1 cellular context compared by ENCODE assay signal in the genomic region with DNA sequence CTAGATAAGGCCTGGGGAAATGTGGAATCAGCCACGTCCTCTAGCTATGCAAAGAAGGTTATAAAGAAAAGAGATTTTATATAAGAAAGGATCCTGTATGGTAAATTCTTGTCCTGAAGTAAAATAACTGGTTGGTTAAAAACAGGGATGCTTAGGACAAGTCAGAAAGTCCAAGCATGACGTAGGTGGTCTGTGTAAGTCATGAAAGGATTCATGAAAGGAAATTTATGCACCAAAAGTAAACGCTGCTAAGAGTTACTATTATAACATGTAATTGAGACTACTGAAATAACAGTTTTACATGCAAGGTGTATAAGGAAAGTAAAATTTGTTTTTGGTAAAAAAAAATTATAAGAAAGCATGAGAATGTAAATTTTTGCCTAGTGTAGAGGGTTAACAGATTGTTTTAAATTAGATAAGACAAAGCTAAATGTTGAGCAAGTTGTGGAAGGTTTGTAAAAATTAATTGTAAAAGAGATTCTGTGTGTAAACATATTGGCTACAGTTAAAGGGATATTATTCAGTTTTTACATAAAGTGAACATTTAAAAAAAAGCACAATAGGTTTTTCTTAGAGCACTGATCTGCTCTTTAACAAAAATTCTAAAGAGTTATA.
TF ChIP-seq lines count a peak whose summit lies in the region.

No MANE protein-coding gene starts in this region.

TF ChIP-seq in GM23338, 12 proteins besides CTCF, POLR2A, EP300 and RAD21 (continued from another document):
- no peak for TF ChIP-seq REST (IDR thresholded peaks at IDR 0.05; ENCODE audit: unreplicated experiment)
- TF ChIP-seq ZNF462 (CRISPR knock-in tag; IDR thresholded peaks at IDR 0.05), result no peak
- TF ChIP-seq NANOG (IDR thresholded peaks at IDR 0.05; ENCODE audit: borderline replicate concordance), result no peak
- TF ChIP-seq EZH2 (IDR thresholded peaks at IDR 0.05; ENCODE audit: low read depth, unreplicated experiment), result no peak
- no peak for TF ChIP-seq STAT1 (IDR thresholded peaks at IDR 0.05; ENCODE audit: unreplicated experiment)
- TF ChIP-seq JUNB (IDR thresholded peaks at IDR 0.05; ENCODE audit: unreplicated experiment), result no peak
- TF ChIP-seq CREB1 (CRISPR knock-in tag; IDR thresholded peaks at IDR 0.05; ENCODE audit: low read depth), result no peak
